Comparison of ENCODE assay signal across 8 cellular contexts in the genomic region with DNA sequence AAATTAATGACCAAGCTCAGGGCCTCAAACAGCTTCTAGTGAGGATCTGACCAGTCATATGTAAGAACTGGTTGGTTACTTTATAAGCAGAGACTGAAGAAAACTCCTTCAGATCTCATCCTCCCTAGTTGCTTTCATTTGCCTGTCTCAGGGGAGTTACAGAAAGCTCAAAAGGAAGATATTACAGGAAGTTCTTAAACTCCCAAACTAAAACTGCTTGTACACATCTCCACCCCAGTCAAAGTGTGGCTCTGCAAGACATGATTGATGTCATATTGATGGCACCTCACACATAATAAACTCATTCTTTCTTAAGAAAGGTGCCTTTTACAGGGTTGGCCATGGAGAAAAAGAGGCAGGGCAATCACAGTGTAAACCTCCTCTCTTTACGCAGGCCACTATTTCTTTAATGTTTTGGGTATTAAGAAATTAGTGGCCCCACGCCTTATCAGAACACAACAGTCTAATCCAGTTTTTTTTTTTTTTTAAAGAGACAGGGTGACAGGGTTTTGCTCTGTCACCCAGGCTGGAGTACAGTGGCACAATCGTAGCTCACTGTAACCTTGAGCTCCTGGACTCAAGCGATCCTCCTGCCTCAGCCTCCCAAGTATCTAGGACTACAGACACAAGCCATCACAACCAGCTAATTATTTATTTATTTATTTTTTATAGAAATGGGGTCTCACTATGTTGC.
DNase-seq lines count a peak whose midpoint lies in the region; ATAC-seq lines count a peak whose summit lies in the region.

No MANE protein-coding gene starts in this region.

- H4K8ac ChIP-seq in mesendoderm (ENCODE audit: low read depth, low read length): no peak overlapping the region

- H3K27ac ChIP-seq in mesendoderm (ENCODE audit: low read depth, low read length): no peak overlapping the region

- no peak overlapping the region for H3K4me3 ChIP-seq in mesendoderm (ENCODE audit: low read length)

- H3K9ac ChIP-seq in mesendoderm (ENCODE audit: low read length): no peak overlapping the region

- H3K36me3 ChIP-seq in mesendoderm (ENCODE audit: control insufficient read depth, insufficient read depth, low read length): no peaks in the 10 kb centered on the region

- H3K4me1 Mint-ChIP-seq in activated T-cell treated with anti-CD3 and anti-CD28 coated beads, Interleukin-2, amount 50 U/mL, for 4 hours (ENCODE audit: low read depth): peaks cover 87% of the 10 kb centered on the region
- peaks cover 89% of the 10 kb centered on the region for H3K4me1 Mint-ChIP-seq in activated CD4-positive, alpha-beta memory T cell treated with anti-CD3 and anti-CD28 coated beads for 36 hours (ENCODE audit: low read depth)

- CTCF ChIA-PET in activated CD4-positive, alpha-beta memory T cell treated with anti-CD3 and anti-CD28 coated beads for 36 hours (lab: Charles Lee): interaction anchor here (0.7 to 2.4 kb wide), 7 partner anchors 8 to 155 kb away, joined by 3 to 13 read pairs (median 4); no protein-coding TSS in a partner anchor

- no peaks in the 10 kb centered on the region for H3K36me3 Mint-ChIP-seq in activated T-cell treated with anti-CD3 and anti-CD28 coated beads, Interleukin-2, amount 50 U/mL, for 4 hours (ENCODE audit: insufficient read depth)
- H3K36me3 Mint-ChIP-seq in activated CD4-positive, alpha-beta memory T cell treated with anti-CD3 and anti-CD28 coated beads for 36 hours: peaks cover 2% of the 10 kb centered on the region

- H4K5ac ChIP-seq in mesendoderm (ENCODE audit: low read length): no peak overlapping the region

- WGBS in mesendoderm (ENCODE audit: extremely low coverage, insufficient coverage, low lambda C conversion rate): no CpG with 5 or more reads among the region's 4 CpGs

- H3K56ac ChIP-seq in mesendoderm (ENCODE audit: low read length): no peak overlapping the region

- H2BK15ac ChIP-seq in mesendoderm (replicated peaks; ENCODE audit: low read depth): no peak overlapping the region

- POLR2A ChIA-PET in activated CD4-positive, alpha-beta memory T cell treated with anti-CD3 and anti-CD28 coated beads for 36 hours (lab: Charles Lee): interaction anchor here (1.0 to 4.4 kb wide), 10 partner anchors 14 to 67 kb away, joined by 3 to 28 read pairs (median 6); a partner anchor contains a TSS

- DNase-seq in activated T-cell treated with anti-CD3 and anti-CD28 coated beads, Interleukin-2, amount 50 U/mL, for 4 hours: no peak
- no peak for DNase-seq in activated T-cell treated with anti-CD3 and anti-CD28 coated beads, Interleukin-2, amount 50 U/mL, for 1 hour
- DNase-seq in activated CD4-positive, alpha-beta memory T cell treated with anti-CD3 and anti-CD28 coated beads for 36 hours: no peak
- no peak for DNase-seq in mesendoderm
- no peak for DNase-seq in stimulated activated CD4-positive, alpha-beta T cell treated with anti-CD3 and anti-CD28 coated beads, Interleukin-4, amount 100 ng/mL, for 4 hours
- no peak for DNase-seq in 8988T
- DNase-seq in SK-N-DZ (ENCODE audit: low spot score): no peak

- no peak overlapping the region for H2BK120ac ChIP-seq in mesendoderm (ENCODE audit: low read depth, low read length)

- H3K27ac Mint-ChIP-seq in activated CD4-positive, alpha-beta memory T cell treated with anti-CD3 and anti-CD28 coated beads for 36 hours: peak overlapping the region; percentile 93

- peak; percentile 9 to 24 for ATAC-seq in activated T-cell treated with anti-CD3 and anti-CD28 coated beads, Interleukin-2, amount 50 U/mL, for 4 hours
- peak; percentile 57 for ATAC-seq in HG03159 (IDR thresholded peaks at IDR 0.05; ENCODE audit: unreplicated experiment)

- H3K4me1 ChIP-seq in mesendoderm (ENCODE audit: control insufficient read depth, low read depth, low read length): no peaks in the 10 kb centered on the region

- H2BK5ac ChIP-seq in mesendoderm (ENCODE audit: low read length): no peak overlapping the region

- H3K27me3 ChIP-seq in mesendoderm (ENCODE audit: insufficient read depth, low read length, poor library complexity): no peaks in the 10 kb centered on the region

- no peak overlapping the region for H3K23ac ChIP-seq in mesendoderm (ENCODE audit: low read length)

- H3K79me2 ChIP-seq in mesendoderm (ENCODE audit: control insufficient read depth, insufficient read depth, low read length): no peaks in the 10 kb centered on the region

- H3K4me3 Mint-ChIP-seq in activated T-cell treated with anti-CD3 and anti-CD28 coated beads, Interleukin-2, amount 50 U/mL, for 4 hours: peak overlapping the region; percentile 13
- H3K4me3 Mint-ChIP-seq in activated CD4-positive, alpha-beta memory T cell treated with anti-CD3 and anti-CD28 coated beads for 36 hours: peak overlapping the region; percentile 39

- H3K27me3 Mint-ChIP-seq in activated T-cell treated with anti-CD3 and anti-CD28 coated beads, Interleukin-2, amount 50 U/mL, for 4 hours (ENCODE audit: low read depth): no peaks in the 10 kb centered on the region
- H3K27me3 Mint-ChIP-seq in activated CD4-positive, alpha-beta memory T cell treated with anti-CD3 and anti-CD28 coated beads for 36 hours: no peaks in the 10 kb centered on the region

- H3K4ac ChIP-seq in mesendoderm (ENCODE audit: low read depth, low read length): no peak overlapping the region

- peak overlapping the region; percentile 28 for H3K18ac ChIP-seq in mesendoderm (ENCODE audit: low read length)

- intact Hi-C loops in activated CD4-positive, alpha-beta memory T cell treated with anti-CD3 and anti-CD28 coated beads for 36 hours (cut with micrococcal nuclease): loop anchor here (1.0 kb wide), 2 partner anchors 8 to 23 kb away; no protein-coding TSS in a partner anchor

- H2AK5ac ChIP-seq in mesendoderm (ENCODE audit: low read length): no peak overlapping the region

- H3K9me3 Mint-ChIP-seq in activated T-cell treated with anti-CD3 and anti-CD28 coated beads, Interleukin-2, amount 50 U/mL, for 4 hours: no peaks in the 10 kb centered on the region
- H3K9me3 Mint-ChIP-seq in activated CD4-positive, alpha-beta memory T cell treated with anti-CD3 and anti-CD28 coated beads for 36 hours: no peaks in the 10 kb centered on the region

- H3K4me2 ChIP-seq in mesendoderm (ENCODE audit: low read length): no peak overlapping the region

- H3K79me1 ChIP-seq in mesendoderm (ENCODE audit: low read length): no peaks in the 10 kb centered on the region
